39 cellular contexts compared by ENCODE assay signal in the genomic region with DNA sequence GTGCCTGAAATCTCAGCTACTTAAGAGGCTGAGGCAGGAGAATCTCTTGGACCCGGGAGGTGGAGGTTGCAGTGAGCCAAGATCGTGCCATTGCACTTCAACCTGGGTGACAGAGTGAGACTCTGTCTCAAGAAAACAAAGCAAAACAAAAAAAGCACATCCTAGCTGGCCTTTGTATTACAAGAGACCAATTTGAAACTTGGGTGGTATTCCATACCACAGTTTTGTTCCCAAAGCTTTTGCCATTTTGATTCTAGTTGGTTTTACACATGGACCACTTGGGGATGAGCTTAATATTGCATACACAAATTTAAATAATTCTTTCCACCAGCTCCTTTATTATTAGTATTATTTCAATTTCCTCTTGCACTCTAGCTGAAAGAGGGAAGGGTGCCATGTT.
"Had no signal": no experiment of that assay in that cellular context is flagged by ENCODE, and none has a peak within 500 bp of the region (broad histone marks: within the 10 kb centered on the region; RNA-seq: fewer than 3 reads in every experiment).

No MANE protein-coding gene starts in this region.

- FAIRE-seq: astrocyte, bronchial epithelial cell had no signal

- H3K9me3 Mint-ChIP-seq: activated naive CD4-positive, alpha-beta T cell treated with anti-CD3 and anti-CD28 coated beads for 36 hours; activated naive CD4-positive, alpha-beta T cell treated with anti-CD3 and anti-CD28 coated beads, Interleukin-2, amount 10 ng/mL, durations not matched to agents 7 days and 5 days; activated naive CD4-positive, alpha-beta T cell treated with anti-CD3 and anti-CD28 coated beads, Interleukin-2, amount 50 U/mL, for 24 hours; activated naive CD4-positive, alpha-beta T cell treated with anti-CD3 and anti-CD28 coated beads, Interleukin-2, amount 50 U/mL, for 72 hours; activated naive CD8-positive, alpha-beta T cell treated with anti-CD3 and anti-CD28 coated beads for 36 hours; activated naive CD8-positive, alpha-beta T cell treated with anti-CD3 and anti-CD28 coated beads, Interleukin-2, amount 10 ng/mL, durations not matched to agents 7 days and 5 days; activated T-cell treated with anti-CD3 and anti-CD28 coated beads, Interleukin-2, amount 50 U/mL, for 24 hours; activated T-cell treated with anti-CD3 and anti-CD28 coated beads, Interleukin-2, amount 50 U/mL, for 72 hours; activated T-helper 1 cell treated with anti-CD3 and anti-CD28 coated beads, Interleukin-12 subunit alpha, Interleukin-12 subunit beta, Interleukin-2, Interleukin-4 antibody, amounts not matched to agents 30 ng/mL and 10 ng/mL and 1 ng/mL, durations not matched to agents 14 hours and 24 hours and 36 hours; activated T-helper 17 cell treated with anti-CD3 and anti-CD28 coated beads, Interleukin-2, amount 50 U/mL, for 72 hours; activated T-helper 2 cell treated with anti-CD3 and anti-CD28 coated beads, Interferon-gamma antibody, Interleukin-2, Interleukin-4, amounts not matched to agents 10 μg/mL and 5 μg/mL and 100 μg/mL, durations not matched to agents 14 hours and 24 hours and 36 hours; central memory CD8-positive, alpha-beta T cell had no signal

- H3K4me1 Mint-ChIP-seq: activated naive CD4-positive, alpha-beta T cell treated with anti-CD3 and anti-CD28 coated beads, Interleukin-2, amount 10 ng/mL, durations not matched to agents 7 days and 5 days; activated naive CD4-positive, alpha-beta T cell treated with anti-CD3 and anti-CD28 coated beads, Interleukin-2, amount 50 U/mL, for 24 hours; activated naive CD8-positive, alpha-beta T cell treated with anti-CD3 and anti-CD28 coated beads for 36 hours; activated naive CD8-positive, alpha-beta T cell treated with anti-CD3 and anti-CD28 coated beads, Interleukin-2, amount 10 ng/mL, durations not matched to agents 7 days and 5 days; activated naive CD8-positive, alpha-beta T cell treated with anti-CD3 and anti-CD28 coated beads, Interleukin-2, amount 50 U/mL, for 24 hours; activated T-helper 17 cell treated with anti-CD3 and anti-CD28 coated beads, Interleukin-2, amount 50 U/mL, for 72 hours; central memory CD8-positive, alpha-beta T cell had no signal

- H3K4me1 ChIP-seq: adrenal gland, ascending aorta, body of pancreas, breast epithelium had no signal

- ATAC-seq: activated naive CD4-positive, alpha-beta T cell treated with anti-CD3 and anti-CD28 coated beads, Interleukin-2, amount 50 U/mL, for 72 hours; activated naive CD8-positive, alpha-beta T cell treated with anti-CD3 and anti-CD28 coated beads, Interleukin-2, amount 50 U/mL, for 24 hours; activated T-cell treated with anti-CD3 and anti-CD28 coated beads, Interleukin-2, amount 50 U/mL, for 72 hours; activated T-helper 17 cell treated with anti-CD3 and anti-CD28 coated beads, Interleukin-2, amount 50 U/mL, for 72 hours; body of pancreas had no signal

- H3K27me3 ChIP-seq: adrenal gland, ascending aorta, body of pancreas, brain microvascular endothelial cell, breast epithelium, cardiac muscle cell had no signal

- H3K27ac Mint-ChIP-seq: activated naive CD4-positive, alpha-beta T cell treated with anti-CD3 and anti-CD28 coated beads for 36 hours; activated naive CD4-positive, alpha-beta T cell treated with anti-CD3 and anti-CD28 coated beads, Interleukin-2, amount 10 ng/mL, durations not matched to agents 7 days and 5 days; activated naive CD4-positive, alpha-beta T cell treated with anti-CD3 and anti-CD28 coated beads, Interleukin-2, amount 50 U/mL, for 24 hours; activated naive CD4-positive, alpha-beta T cell treated with anti-CD3 and anti-CD28 coated beads, Interleukin-2, amount 50 U/mL, for 72 hours; activated naive CD8-positive, alpha-beta T cell; activated naive CD8-positive, alpha-beta T cell treated with anti-CD3 and anti-CD28 coated beads for 36 hours; activated naive CD8-positive, alpha-beta T cell treated with anti-CD3 and anti-CD28 coated beads, Interleukin-2, amount 10 ng/mL, durations not matched to agents 7 days and 5 days; activated naive CD8-positive, alpha-beta T cell treated with anti-CD3 and anti-CD28 coated beads, Interleukin-2, amount 50 U/mL, for 24 hours; activated T-cell treated with anti-CD3 and anti-CD28 coated beads, Interleukin-2, amount 50 U/mL, for 24 hours; activated T-cell treated with anti-CD3 and anti-CD28 coated beads, Interleukin-2, amount 50 U/mL, for 72 hours; activated T-helper 1 cell treated with anti-CD3 and anti-CD28 coated beads, Interleukin-12 subunit alpha, Interleukin-12 subunit beta, Interleukin-2, Interleukin-4 antibody, amounts not matched to agents 30 ng/mL and 10 ng/mL and 1 ng/mL, durations not matched to agents 14 hours and 24 hours and 36 hours; activated T-helper 17 cell treated with anti-CD3 and anti-CD28 coated beads, Interleukin-2, amount 50 U/mL, for 72 hours; activated T-helper 2 cell treated with anti-CD3 and anti-CD28 coated beads, Interferon-gamma antibody, Interleukin-2, Interleukin-4, amounts not matched to agents 10 μg/mL and 5 μg/mL and 100 μg/mL, durations not matched to agents 14 hours and 24 hours and 36 hours; brain had no signal

- H3K36me3 Mint-ChIP-seq: activated naive CD4-positive, alpha-beta T cell treated with anti-CD3 and anti-CD28 coated beads, Interleukin-2, amount 10 ng/mL, durations not matched to agents 7 days and 5 days; activated naive CD4-positive, alpha-beta T cell treated with anti-CD3 and anti-CD28 coated beads, Interleukin-2, amount 50 U/mL, for 24 hours; activated naive CD4-positive, alpha-beta T cell treated with anti-CD3 and anti-CD28 coated beads, Interleukin-2, amount 50 U/mL, for 72 hours; activated naive CD8-positive, alpha-beta T cell; activated naive CD8-positive, alpha-beta T cell treated with anti-CD3 and anti-CD28 coated beads for 36 hours; activated naive CD8-positive, alpha-beta T cell treated with anti-CD3 and anti-CD28 coated beads, Interleukin-2, amount 10 ng/mL, durations not matched to agents 7 days and 5 days; brain had no signal

- H3K27me3 Mint-ChIP-seq: activated naive CD4-positive, alpha-beta T cell treated with anti-CD3 and anti-CD28 coated beads, Interleukin-2, amount 10 ng/mL, durations not matched to agents 7 days and 5 days; activated naive CD4-positive, alpha-beta T cell treated with anti-CD3 and anti-CD28 coated beads, Interleukin-2, amount 50 U/mL, for 24 hours; activated naive CD8-positive, alpha-beta T cell; activated naive CD8-positive, alpha-beta T cell treated with anti-CD3 and anti-CD28 coated beads for 36 hours; activated naive CD8-positive, alpha-beta T cell treated with anti-CD3 and anti-CD28 coated beads, Interleukin-2, amount 10 ng/mL, durations not matched to agents 7 days and 5 days; activated naive CD8-positive, alpha-beta T cell treated with anti-CD3 and anti-CD28 coated beads, Interleukin-2, amount 50 U/mL, for 24 hours; activated T-helper 17 cell treated with anti-CD3 and anti-CD28 coated beads, Interleukin-2, amount 50 U/mL, for 72 hours; brain; central memory CD8-positive, alpha-beta T cell had no signal

- H3K27ac ChIP-seq: adrenal gland, ascending aorta, body of pancreas, brain microvascular endothelial cell, breast epithelium, cardiac muscle cell had no signal

- DNase-seq: activated effector memory CD4-positive, alpha-beta T cell treated with anti-CD3 and anti-CD28 coated beads, Interleukin-2, amount 50 U/mL, for 16 hours; activated effector memory CD4-positive, alpha-beta T cell treated with Interleukin-2 at 50 U/mL for 16 hours; activated gamma-delta T cell; activated gamma-delta T cell treated with Interleukin-2 at 50 U/mL for 16 hours; activated naive CD4-positive, alpha-beta T cell; activated naive CD4-positive, alpha-beta T cell treated with anti-CD3 and anti-CD28 coated beads for 36 hours; activated naive CD4-positive, alpha-beta T cell treated with anti-CD3 and anti-CD28 coated beads, Interleukin-2, amount 10 ng/mL, durations not matched to agents 7 days and 5 days; activated naive CD4-positive, alpha-beta T cell treated with anti-CD3 and anti-CD28 coated beads, Interleukin-2, amount 50 U/mL, for 16 hours; activated naive CD4-positive, alpha-beta T cell treated with Interleukin-2 at 50 U/mL for 16 hours; activated naive CD8-positive, alpha-beta T cell treated with anti-CD3 and anti-CD28 coated beads for 36 hours; activated naive CD8-positive, alpha-beta T cell treated with anti-CD3 and anti-CD28 coated beads, Interleukin-2, amount 10 ng/mL, durations not matched to agents 7 days and 5 days; activated naive CD8-positive, alpha-beta T cell treated with anti-CD3 and anti-CD28 coated beads, Interleukin-2, amount 50 U/mL, for 24 hours; activated T-cell treated with anti-CD3 and anti-CD28 coated beads, Interleukin-2, amount 50 U/mL, for 1 hour; activated T-cell treated with anti-CD3 and anti-CD28 coated beads, Interleukin-2, amount 50 U/mL, for 24 hours; activated T-cell treated with anti-CD3 and anti-CD28 coated beads, Interleukin-2, amount 50 U/mL, for 48 hours; activated T-cell treated with anti-CD3 and anti-CD28 coated beads, Interleukin-2, amount 50 U/mL, for 72 hours; adrenal gland; amniotic stem cell; amygdala; anterior cingulate cortex; aorta; body of pancreas; brain microvascular endothelial cell; caudate nucleus; central memory CD4-positive, alpha-beta T cell; cerebellar nuclear complex had no signal

- H3K36me3 ChIP-seq: adrenal gland, ascending aorta, brain microvascular endothelial cell, breast epithelium, cardiac muscle cell had no signal

- H3K9me3 ChIP-seq: adrenal gland, ascending aorta, body of pancreas, breast epithelium had no signal

- H3K4me3 ChIP-seq: adrenal gland, ascending aorta, body of pancreas, breast epithelium, cardiac muscle cell had no signal

- H3K4me3 Mint-ChIP-seq: activated naive CD4-positive, alpha-beta T cell treated with anti-CD3 and anti-CD28 coated beads for 36 hours; activated naive CD4-positive, alpha-beta T cell treated with anti-CD3 and anti-CD28 coated beads, Interleukin-2, amount 10 ng/mL, durations not matched to agents 7 days and 5 days; activated naive CD4-positive, alpha-beta T cell treated with anti-CD3 and anti-CD28 coated beads, Interleukin-2, amount 50 U/mL, for 24 hours; activated naive CD8-positive, alpha-beta T cell; activated naive CD8-positive, alpha-beta T cell treated with anti-CD3 and anti-CD28 coated beads for 36 hours; activated naive CD8-positive, alpha-beta T cell treated with anti-CD3 and anti-CD28 coated beads, Interleukin-2, amount 10 ng/mL, durations not matched to agents 7 days and 5 days; activated naive CD8-positive, alpha-beta T cell treated with anti-CD3 and anti-CD28 coated beads, Interleukin-2, amount 50 U/mL, for 24 hours; activated T-cell treated with anti-CD3 and anti-CD28 coated beads, Interleukin-2, amount 50 U/mL, for 24 hours; activated T-cell treated with anti-CD3 and anti-CD28 coated beads, Interleukin-2, amount 50 U/mL, for 72 hours; activated T-helper 1 cell treated with anti-CD3 and anti-CD28 coated beads, Interleukin-12 subunit alpha, Interleukin-12 subunit beta, Interleukin-2, Interleukin-4 antibody, amounts not matched to agents 30 ng/mL and 10 ng/mL and 1 ng/mL, durations not matched to agents 14 hours and 24 hours and 36 hours; activated T-helper 17 cell treated with anti-CD3 and anti-CD28 coated beads, Interleukin-2, amount 50 U/mL, for 72 hours; brain; central memory CD8-positive, alpha-beta T cell had no signal
